ENCODE assay signal across 8 cellular contexts in genomic region chr11:34653851-34654490, GRCh38. TPM values are rescaled to one million over a fixed set of nuclear protein-coding genes. Genes with fewer than 3 reads are reported as not detected.
A peak's percentile ranks its signal among the peaks of the same experiment; 100 is the strongest.
DNase-seq lines count a peak whose midpoint lies in the region; ATAC-seq and TF ChIP-seq lines count a peak whose summit lies in the region.

No MANE protein-coding gene starts in this region.

- H2BK5ac ChIP-seq in IMR-90 (ENCODE audit: low read depth, low read length, poor library complexity, severe bottlenecking), result peak overlapping the region; percentile 85

- H3K36me3 Mint-ChIP-seq in memory B cell, result peaks cover 3% of the 10 kb centered on the region

- ATAC-seq in IMR-90 (ENCODE audit: low read depth), result peak; percentile 86
- peak; percentile 42 for ATAC-seq in memory B cell (ENCODE audit: low read depth)
- ATAC-seq in HG02840 (IDR thresholded peaks at IDR 0.05; ENCODE audit: low FRiP score, unreplicated experiment), result no peak
- ATAC-seq in HG03571 (IDR thresholded peaks at IDR 0.05; ENCODE audit: unreplicated experiment), result no peak
- ATAC-seq in HG03342 (IDR thresholded peaks at IDR 0.05; ENCODE audit: unreplicated experiment), result no peak

- in situ Hi-C loops in IMR-90 (cut with MboI; ENCODE audit: low sequenced_read_pairs), result no loop called here
- in situ Hi-C loops in brain microvascular endothelial cell (cut with HindIII; ENCODE audit: low pct_ligation_motif_present, low sequenced_read_pairs), result no loop called here

- peak overlapping the region; percentile 79 for H3K14ac ChIP-seq in IMR-90 (replicated peaks; ENCODE audit: low read depth, low read length)

- peak overlapping the region; percentile 95; the same call in 2 of the 3 replicates for H2BK15ac ChIP-seq in IMR-90 (ENCODE audit: low read depth, low read length)

- 30% methylated on average over 6 of the region's 12 CpGs; no CpG with 5 or more reads in 1 of the 2 experiments for WGBS in IMR-90 (ENCODE audit: extremely low coverage in 2 of 2, insufficient read length in 1 of 2), 2 experiments

- H3K4ac ChIP-seq in IMR-90 (ENCODE audit: low read depth, low read length), result peak overlapping the region; percentile 93

- H3K4me1 ChIP-seq in IMR-90 (ENCODE audit: control insufficient read depth, insufficient read depth, low read length), result peaks cover 11% of the 10 kb centered on the region

- CTCF ChIA-PET in IMR-90 (lab: Yijun Ruan, JAX), result interaction anchor here (0.5 to 1.8 kb wide), 3 partner anchors 8 to 120 kb away, joined by 3 to 14 read pairs (median 3); no protein-coding TSS in a partner anchor

- H3K36me3 ChIP-seq in IMR-90 (ENCODE audit: control insufficient read depth, insufficient read depth, low read length) (no peaks in the 10 kb centered on the region), brain microvascular endothelial cell (replicated peaks) (no peaks in the 10 kb centered on the region)

- H3K9me1 ChIP-seq in IMR-90 (ENCODE audit: insufficient read depth, low read length), result peaks cover 17% of the 10 kb centered on the region

- H3K23ac ChIP-seq in IMR-90 (ENCODE audit: low read depth, low read length), result peak overlapping the region; percentile 82; the same call in 1 of the 2 replicates

- H4K20me1 ChIP-seq in IMR-90 (ENCODE audit: insufficient read depth, low read length), result no peaks in the 10 kb centered on the region

- peak; percentile 43 for TF ChIP-seq RAD21 in IMR-90 (IDR thresholded peaks at IDR 0.05; ENCODE audit: low read length)

- peak overlapping the region; percentile 86 for H4K91ac ChIP-seq in IMR-90 (ENCODE audit: insufficient read depth, low read depth, low read length)

- H3K18ac ChIP-seq in IMR-90 (ENCODE audit: low read depth, low read length), result peak overlapping the region; percentile 66; the same call in 1 of the 2 replicates

- no peak for TF ChIP-seq POLR2A in IMR-90 (IDR thresholded peaks at IDR 0.05; ENCODE audit: low read depth, low read length)

- peak overlapping the region; percentile 50 for H2AK9ac ChIP-seq in IMR-90 (replicated peaks; ENCODE audit: low read depth, low read length, poor library complexity)

- POLR2A ChIA-PET in IMR-90 (lab: Charles Lee; ENCODE audit: unreplicated experiment), result interaction anchor here (1.4 kb wide), 1 partner anchor 10 kb away, joined by 5 read pairs; no protein-coding TSS in a partner anchor

- DNase-seq in AG20443 (ENCODE audit: low spot score), result peak; percentile 90
- DNase-seq in IMR-90, result peak; percentile 99
- peak; percentile 95 for DNase-seq in brain microvascular endothelial cell
- no peak for DNase-seq in memory B cell (ENCODE audit: low spot score in 2 of 2)
- DNase-seq in SHP77 treated with DMSO at 0.1 percent for 48 hours (lab: John Stamatoyannopoulos, UW), result no peak

- no peaks in the 10 kb centered on the region for H3K79me1 ChIP-seq in IMR-90 (ENCODE audit: low read depth in 1 of 2, low read length in 2 of 2)

- H3K27me3 Mint-ChIP-seq in memory B cell, result no peaks in the 10 kb centered on the region

- peaks cover 38% of the 10 kb centered on the region for H3K4me1 Mint-ChIP-seq in memory B cell

- BruUV-seq in IMR-90 (replicated peaks; lab: Mats Ljungman, UMichigan), result no TSS peak

- peak overlapping the region; percentile 14 to 86 for H4K8ac ChIP-seq in IMR-90 (ENCODE audit: low read depth in 2 of 2, low read length in 2 of 2)

- H3K4me3 ChIP-seq in IMR-90 (ENCODE audit: insufficient read depth, low read depth, low read length) (no peak overlapping the region), brain microvascular endothelial cell (ENCODE audit: low read depth, low read length) (no peak overlapping the region)

- H3K9ac ChIP-seq in IMR-90 (ENCODE audit: low read depth, low read length), result no peak overlapping the region

- no peak overlapping the region for H3K4me2 ChIP-seq in IMR-90 (ENCODE audit: low read depth, low read length)

- H3K9me3 ChIP-seq in IMR-90 (ENCODE audit: control insufficient read depth, insufficient read depth, low read length), result no peaks in the 10 kb centered on the region

- H3K27ac Mint-ChIP-seq in memory B cell, result peak overlapping the region; percentile 64

- peak overlapping the region; percentile 59 for H3K4me3 Mint-ChIP-seq in memory B cell

- peak overlapping the region; percentile 96 for H2BK20ac ChIP-seq in IMR-90 (ENCODE audit: low read depth, low read length)

- H3K27ac ChIP-seq in IMR-90 (ENCODE audit: insufficient read depth, low read length) (peak overlapping the region; percentile 77), brain microvascular endothelial cell (peak overlapping the region; percentile 85)

- intact Hi-C loops in IMR-90 (cut with micrococcal nuclease), result no loop called here

- peak overlapping the region; percentile 96 for H2BK120ac ChIP-seq in IMR-90 (ENCODE audit: low read depth, low read length)

- no peaks in the 10 kb centered on the region for H3K27me3 ChIP-seq in IMR-90 (ENCODE audit: control insufficient read depth, insufficient read depth, low read length)
- H3K27me3 ChIP-seq in brain microvascular endothelial cell (replicated peaks), result no peaks in the 10 kb centered on the region

- peak overlapping the region; percentile 88 for H3K56ac ChIP-seq in IMR-90 (ENCODE audit: extremely low read depth, insufficient read depth, low read length)

- peak overlapping the region; percentile 33; the same call in 1 of the 2 replicates for H4K5ac ChIP-seq in IMR-90 (ENCODE audit: low read depth, low read length)

- dilution Hi-C loops in IMR-90 (cut with HindIII; ENCODE audit: low sequenced_read_pairs, unreplicated experiment), result no loop called here

- H2AFZ ChIP-seq in IMR-90 (replicated peaks; ENCODE audit: low read length, poor library complexity), result peak overlapping the region; percentile 10

- no peaks in the 10 kb centered on the region for H3K9me3 Mint-ChIP-seq in memory B cell

- peak; percentile 32; the same call in 1 of the 2 replicates for TF ChIP-seq CTCF in IMR-90 (conservative IDR thresholded peaks at IDR 0.05; ENCODE audit: low read depth, low read length)
- TF ChIP-seq CTCF in brain microvascular endothelial cell (IDR thresholded peaks at IDR 0.05; ENCODE audit: low read depth, low read length, missing control alignments), result peak; percentile 32

- H2AK5ac ChIP-seq in IMR-90 (ENCODE audit: low read depth, low read length), result peak overlapping the region; percentile 40

TF ChIP-seq in IMR-90, 13 proteins besides CTCF, POLR2A, EP300 and RAD21:
- peak; percentile 85 for TF ChIP-seq BHLHE40 (IDR thresholded peaks at IDR 0.05; ENCODE audit: low read depth, low read length)
- TF ChIP-seq MAFK (IDR thresholded peaks at IDR 0.05; ENCODE audit: low read depth, low read length), result no peak
- peak; percentile 97 for TF ChIP-seq CEBPB (IDR thresholded peaks at IDR 0.05; ENCODE audit: low read depth, low read length)
- peak; percentile 12 for TF ChIP-seq RCOR1 (IDR thresholded peaks at IDR 0.05; ENCODE audit: insufficient replicate concordance, low read length)
- no peak; the same call in 1 of the 2 replicates for TF ChIP-seq CHD1 (IDR thresholded peaks at IDR 0.05; ENCODE audit: low read depth, low read length)
- TF ChIP-seq ELK1 (IDR thresholded peaks at IDR 0.05; ENCODE audit: borderline replicate concordance, low read depth, low read length), result no peak
- TF ChIP-seq MAZ (IDR thresholded peaks at IDR 0.05; ENCODE audit: borderline replicate concordance, low read depth, low read length), result no peak
- TF ChIP-seq SMC3 (IDR thresholded peaks at IDR 0.05; ENCODE audit: low read depth, low read length), result peak; percentile 24; the same call in 1 of the 2 replicates
- no peak; the same call in 1 of the 2 replicates for TF ChIP-seq NFE2L2 (IDR thresholded peaks at IDR 0.05; ENCODE audit: low read depth, low read length)
- TF ChIP-seq MXI1 (IDR thresholded peaks at IDR 0.05; ENCODE audit: borderline replicate concordance, low read depth, low read length), result no peak; the same call in 1 of the 2 replicates
- TF ChIP-seq RFX5 (IDR thresholded peaks at IDR 0.05; ENCODE audit: low read depth, low read length), result no peak
- TF ChIP-seq USF2 (IDR thresholded peaks at IDR 0.05; ENCODE audit: low read depth, low read length), result no peak; the same call in 1 of the 2 replicates
- TF ChIP-seq FOS (IDR thresholded peaks at IDR 0.05; ENCODE audit: low read depth, low read length), result peak; percentile 69
TF ChIP-seq in IMR-90: peak in this region for 5.

RNA-seq across cellular contexts. Expression of gene EHF, which starts 33.1 kb away (rescaled TPM):
- under 0.01 TPM in 1 of 2 replicates, not detected in the other for total RNA-seq in IMR-90 (2012; rRNA removed)
- polyA plus RNA-seq in IMR-90 (2012; rRNA removed), result not detected in 2 replicates
- not detected in 2 replicates for polyA plus RNA-seq in IMR-90 (2012; cell fraction: cytosol; rRNA removed)
- polyA plus RNA-seq in IMR-90 (2012; cell fraction: nucleus; rRNA removed; ENCODE audit: low replicate concordance), result not detected in 2 replicates

Comparison
In these comparisons a context has a peak if more than half of its experiments do, and no peak if none do; other contexts are left out.
1. DNase-seq: peak in AG20443 (single experiment), IMR-90 (single experiment) and brain microvascular endothelial cell (single experiment); none in memory B cell (0 of 2) and SHP77 treated with DMSO at 0.1 percent for 48 hours (single experiment).
2. ATAC-seq: peak in IMR-90 (single experiment) and memory B cell (single experiment); none in HG02840 (single experiment), HG03571 (single experiment) and HG03342 (single experiment).